11 cellular contexts compared by ENCODE assay signal in the genomic region with DNA sequence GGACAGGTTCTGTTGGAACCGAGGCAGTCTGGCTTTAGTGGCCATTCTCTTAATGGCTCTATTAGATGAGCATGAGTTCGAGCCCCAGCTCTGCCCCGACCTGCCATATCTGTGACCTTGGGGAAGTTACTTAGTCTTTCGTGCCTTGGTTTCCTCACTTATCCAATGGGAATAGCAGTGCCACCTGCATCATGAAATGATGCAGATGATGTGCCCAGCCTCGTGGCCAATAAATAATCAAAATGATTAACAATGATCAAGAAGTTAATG. TPM values are rescaled to one million over a fixed set of nuclear protein-coding genes. Genes with fewer than 3 reads are reported as not detected.
"Had no signal": no experiment of that assay in that cellular context is flagged by ENCODE, and none has a peak within 500 bp of the region (broad histone marks: within the 10 kb centered on the region; RNA-seq: fewer than 3 reads in every experiment).

No MANE protein-coding gene starts in this region.

- H3K4me1 Mint-ChIP-seq: GM23338 had no signal

- ATAC-seq: GM23338, HCT116 had no signal

- H3K9me3 ChIP-seq: HAP-1 had no signal

- H3K36me3 ChIP-seq: HAP-1 had no signal

- H3K27ac ChIP-seq: GM23248 had no signal

- H3K4me1 ChIP-seq: HAP-1 had no signal

- H3K9me3 Mint-ChIP-seq: GM23338, HFFc6 had no signal

- H3K4me3 Mint-ChIP-seq: GM23338, HFFc6 had no signal

- H3K4me3 ChIP-seq: GM23248, GM23338, HAP-1 had no signal

- H3K9ac ChIP-seq: GM23248 had no signal

- FAIRE-seq: H1, H54 had no signal

- DNase-seq: GOT3, H7, HCEC 1CT, HFFc6 had no signal

- H3K27ac Mint-ChIP-seq: GM23338, HFFc6 had no signal

- H3K4me2 ChIP-seq: GM23338 had no signal

- H2AFZ ChIP-seq: GM23248, GM23338 had no signal

RNA-seq across cellular contexts. Expression of a gene that starts 30.6 kb away (rescaled TPM):
- total RNA-seq: H4 had no signal
- polyA plus RNA-seq: GM23248 had no signal
